Comparison of ENCODE assay signal across 1 cellular context in the genomic region with DNA sequence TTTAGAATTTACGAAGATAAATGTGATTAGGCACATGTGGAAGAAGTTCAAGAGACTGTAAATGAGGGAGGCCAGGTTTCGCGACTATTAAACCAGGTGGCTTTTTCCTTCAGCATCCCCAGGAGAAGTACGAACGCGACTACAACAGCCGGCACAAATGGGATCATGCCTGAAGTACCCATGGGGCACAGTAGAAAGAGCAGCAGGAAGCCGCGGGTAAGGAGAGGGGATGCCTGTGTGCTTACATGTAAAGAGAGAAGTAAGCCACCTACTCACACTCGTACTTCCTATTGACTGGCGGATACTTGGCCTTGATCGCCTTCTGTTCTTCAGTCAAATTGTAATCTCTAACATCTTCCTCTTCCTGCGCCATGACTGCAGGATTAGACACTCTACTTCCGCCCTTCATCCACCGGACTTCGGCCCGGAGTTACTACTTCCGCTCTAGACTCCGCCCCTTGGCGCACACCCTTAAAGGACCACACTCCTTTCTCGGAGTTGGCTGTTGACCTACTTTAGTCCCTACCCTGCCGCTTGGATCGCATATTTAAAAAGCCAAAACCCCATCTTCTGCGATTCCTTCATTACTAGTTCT.
A peak's percentile ranks its signal among the peaks of the same experiment; 100 is the strongest.
TF ChIP-seq lines count a peak whose summit lies in the region.

Gene ZBTB8OS, minus strand, starts transcription at position 394 of the 595 bp plus-strand sequence. Its CDS starts 21 bp downstream, at position 373.

TF ChIP-seq in HepG2, 621 proteins besides CTCF, POLR2A, EP300 and RAD21 (continued from another document and continues in another):
- TF ChIP-seq, protein P1, sequence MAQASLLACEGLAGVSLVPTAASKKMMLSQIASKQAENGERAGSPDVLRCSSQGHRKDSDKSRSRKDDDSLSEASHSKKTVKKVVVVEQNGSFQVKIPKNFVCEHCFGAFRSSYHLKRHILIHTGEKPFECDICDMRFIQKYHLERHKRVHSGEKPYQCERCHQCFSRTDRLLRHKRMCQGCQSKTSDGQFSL (CRISPR knock-in tag; IDR thresholded peaks at IDR 0.05), result no peak
- TF ChIP-seq ATF3 (CRISPR knock-in tag; IDR thresholded peaks at IDR 0.05) (no peak), SRSF9 (IDR thresholded peaks at IDR 0.05; ENCODE audit: borderline replicate concordance, insufficient read depth, low read depth, low read length, poor library complexity, severe bottlenecking) (no peak), KLF12 (CRISPR knock-in tag; IDR thresholded peaks at IDR 0.05; ENCODE audit: borderline replicate concordance) (peak; percentile 7; the same call in 1 of the 2 replicates), ZNF530 (CRISPR knock-in tag; IDR thresholded peaks at IDR 0.05; ENCODE audit: low read depth) (no peak), EED (CRISPR knock-in tag; IDR thresholded peaks at IDR 0.05) (no peak; the same call in 1 of the 2 replicates), ZC3H4 (CRISPR knock-in tag; IDR thresholded peaks at IDR 0.05; ENCODE audit: borderline replicate concordance) (peak; percentile 45; the same call in 1 of the 2 replicates), NRL (CRISPR knock-in tag; IDR thresholded peaks at IDR 0.05; ENCODE audit: borderline replicate concordance) (no peak), FOXA3 (CRISPR knock-in tag; IDR thresholded peaks at IDR 0.05) (peak; percentile 38), ZNF691 (CRISPR knock-in tag; IDR thresholded peaks at IDR 0.05; ENCODE audit: borderline replicate concordance, low read depth) (no peak), SALL2 (CRISPR knock-in tag; IDR thresholded peaks at IDR 0.05) (no peak), ZNF317 (CRISPR knock-in tag; IDR thresholded peaks at IDR 0.05) (no peak), POLR2G (IDR thresholded peaks at IDR 0.05; ENCODE audit: low read depth, low read length) (peak; percentile 76), SOX5 (CRISPR knock-in tag; IDR thresholded peaks at IDR 0.05; ENCODE audit: borderline replicate concordance) (no peak), ZNF788 (CRISPR knock-in tag; IDR thresholded peaks at IDR 0.05; ENCODE audit: borderline replicate concordance) (0 out of 2 replicates have a peak, but pooled peaks have one; percentile 8), ELF4 (CRISPR knock-in tag; IDR thresholded peaks at IDR 0.05; ENCODE audit: borderline replicate concordance) (peak; percentile 91), THAP11 (CRISPR knock-in tag; IDR thresholded peaks at IDR 0.05) (peak; percentile 83), ZMYM3 (CRISPR knock-in tag; IDR thresholded peaks at IDR 0.05) (peak; percentile 37; the same call in 1 of the 2 replicates), ZZZ3 (CRISPR knock-in tag; IDR thresholded peaks at IDR 0.05; ENCODE audit: borderline replicate concordance) (no peak), SKIL (CRISPR knock-in tag; IDR thresholded peaks at IDR 0.05; ENCODE audit: borderline replicate concordance) (no peak), ZNF652 (CRISPR knock-in tag; IDR thresholded peaks at IDR 0.05; ENCODE audit: borderline replicate concordance, low read depth) (peak; percentile 96), NR2F6 (IDR thresholded peaks at IDR 0.05) (no peak), NR2F6 (CRISPR knock-in tag; IDR thresholded peaks at IDR 0.05) (no peak), ERF (CRISPR knock-in tag; IDR thresholded peaks at IDR 0.05) (0 out of 2 replicates have a peak, but pooled peaks have one; percentile 10), MXD4 (CRISPR knock-in tag; IDR thresholded peaks at IDR 0.05) (peak; percentile 14; the same call in 1 of the 2 replicates), ATRX (CRISPR knock-in tag; IDR thresholded peaks at IDR 0.05; ENCODE audit: borderline replicate concordance) (no peak), KDM5A (IDR thresholded peaks at IDR 0.05; ENCODE audit: borderline replicate concordance, low read length) (peak; percentile 83), ZNF431 (CRISPR knock-in tag; IDR thresholded peaks at IDR 0.05; ENCODE audit: borderline replicate concordance, low read depth) (0 out of 2 replicates have a peak, but pooled peaks have one; percentile 50), ZUFSP (CRISPR knock-in tag; IDR thresholded peaks at IDR 0.05; ENCODE audit: borderline replicate concordance) (no peak)
- TF ChIP-seq, protein P2, sequence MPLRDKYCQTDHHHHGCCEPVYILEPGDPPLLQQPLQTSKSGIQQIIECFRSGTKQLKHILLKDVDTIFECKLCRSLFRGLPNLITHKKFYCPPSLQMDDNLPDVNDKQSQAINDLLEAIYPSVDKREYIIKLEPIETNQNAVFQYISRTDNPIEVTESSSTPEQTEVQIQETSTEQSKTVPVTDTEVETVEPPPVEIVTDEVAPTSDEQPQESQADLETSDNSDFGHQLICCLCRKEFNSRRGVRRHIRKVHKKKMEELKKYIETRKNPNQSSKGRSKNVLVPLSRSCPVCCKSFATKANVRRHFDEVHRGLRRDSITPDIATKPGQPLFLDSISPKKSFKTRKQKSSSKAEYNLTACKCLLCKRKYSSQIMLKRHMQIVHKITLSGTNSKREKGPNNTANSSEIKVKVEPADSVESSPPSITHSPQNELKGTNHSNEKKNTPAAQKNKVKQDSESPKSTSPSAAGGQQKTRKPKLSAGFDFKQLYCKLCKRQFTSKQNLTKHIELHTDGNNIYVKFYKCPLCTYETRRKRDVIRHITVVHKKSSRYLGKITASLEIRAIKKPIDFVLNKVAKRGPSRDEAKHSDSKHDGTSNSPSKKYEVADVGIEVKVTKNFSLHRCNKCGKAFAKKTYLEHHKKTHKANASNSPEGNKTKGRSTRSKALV (CRISPR knock-in tag; IDR thresholded peaks at IDR 0.05), result 0 out of 2 replicates have a peak, but pooled peaks have one; percentile 11
- TF ChIP-seq, protein P3, sequence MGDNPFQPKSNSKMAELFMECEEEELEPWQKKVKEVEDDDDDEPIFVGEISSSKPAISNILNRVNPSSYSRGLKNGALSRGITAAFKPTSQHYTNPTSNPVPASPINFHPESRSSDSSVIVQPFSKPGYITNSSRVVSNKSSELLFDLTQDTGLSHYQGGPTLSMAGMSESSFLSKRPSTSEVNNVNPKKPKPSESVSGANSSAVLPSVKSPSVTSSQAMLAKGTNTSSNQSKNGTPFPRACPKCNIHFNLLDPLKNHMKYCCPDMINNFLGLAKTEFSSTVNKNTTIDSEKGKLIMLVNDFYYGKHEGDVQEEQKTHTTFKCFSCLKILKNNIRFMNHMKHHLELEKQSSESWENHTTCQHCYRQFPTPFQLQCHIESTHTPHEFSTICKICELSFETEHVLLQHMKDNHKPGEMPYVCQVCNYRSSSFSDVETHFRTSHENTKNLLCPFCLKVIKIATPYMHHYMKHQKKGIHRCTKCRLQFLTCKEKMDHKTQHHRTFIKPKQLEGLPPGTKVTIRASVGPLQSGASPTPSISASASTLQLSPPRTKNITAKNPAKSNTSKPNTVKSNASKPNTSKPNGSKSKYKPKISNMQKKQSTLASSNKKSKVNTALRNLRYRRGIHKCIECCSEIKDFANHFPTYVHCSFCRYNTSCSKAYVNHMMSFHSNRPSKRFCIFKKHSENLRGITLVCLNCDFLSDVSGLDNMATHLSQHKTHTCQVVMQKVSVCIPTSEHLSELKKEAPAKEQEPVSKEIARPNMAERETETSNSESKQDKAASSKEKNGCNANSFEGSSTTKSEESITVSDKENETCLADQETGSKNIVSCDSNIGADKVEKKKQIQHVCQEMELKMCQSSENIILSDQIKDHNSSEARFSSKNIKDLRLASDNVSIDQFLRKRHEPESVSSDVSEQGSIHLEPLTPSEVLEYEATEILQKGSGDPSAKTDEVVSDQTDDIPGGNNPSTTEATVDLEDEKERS (CRISPR knock-in tag; IDR thresholded peaks at IDR 0.05), result peak; percentile 19; the same call in 1 of the 2 replicates
- TF ChIP-seq, protein P4, sequence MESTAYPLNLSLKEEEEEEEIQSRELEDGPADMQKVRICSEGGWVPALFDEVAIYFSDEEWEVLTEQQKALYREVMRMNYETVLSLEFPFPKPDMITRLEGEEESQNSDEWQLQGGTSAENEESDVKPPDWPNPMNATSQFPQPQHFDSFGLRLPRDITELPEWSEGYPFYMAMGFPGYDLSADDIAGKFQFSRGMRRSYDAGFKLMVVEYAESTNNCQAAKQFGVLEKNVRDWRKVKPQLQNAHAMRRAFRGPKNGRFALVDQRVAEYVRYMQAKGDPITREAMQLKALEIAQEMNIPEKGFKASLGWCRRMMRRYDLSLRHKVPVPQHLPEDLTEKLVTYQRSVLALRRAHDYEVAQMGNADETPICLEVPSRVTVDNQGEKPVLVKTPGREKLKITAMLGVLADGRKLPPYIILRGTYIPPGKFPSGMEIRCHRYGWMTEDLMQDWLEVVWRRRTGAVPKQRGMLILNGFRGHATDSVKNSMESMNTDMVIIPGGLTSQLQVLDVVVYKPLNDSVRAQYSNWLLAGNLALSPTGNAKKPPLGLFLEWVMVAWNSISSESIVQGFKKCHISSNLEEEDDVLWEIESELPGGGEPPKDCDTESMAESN (CRISPR knock-in tag; conservative IDR thresholded peaks at IDR 0.05), result peak; percentile 22; the same call in 1 of the 2 replicates
- TF ChIP-seq, protein P5, sequence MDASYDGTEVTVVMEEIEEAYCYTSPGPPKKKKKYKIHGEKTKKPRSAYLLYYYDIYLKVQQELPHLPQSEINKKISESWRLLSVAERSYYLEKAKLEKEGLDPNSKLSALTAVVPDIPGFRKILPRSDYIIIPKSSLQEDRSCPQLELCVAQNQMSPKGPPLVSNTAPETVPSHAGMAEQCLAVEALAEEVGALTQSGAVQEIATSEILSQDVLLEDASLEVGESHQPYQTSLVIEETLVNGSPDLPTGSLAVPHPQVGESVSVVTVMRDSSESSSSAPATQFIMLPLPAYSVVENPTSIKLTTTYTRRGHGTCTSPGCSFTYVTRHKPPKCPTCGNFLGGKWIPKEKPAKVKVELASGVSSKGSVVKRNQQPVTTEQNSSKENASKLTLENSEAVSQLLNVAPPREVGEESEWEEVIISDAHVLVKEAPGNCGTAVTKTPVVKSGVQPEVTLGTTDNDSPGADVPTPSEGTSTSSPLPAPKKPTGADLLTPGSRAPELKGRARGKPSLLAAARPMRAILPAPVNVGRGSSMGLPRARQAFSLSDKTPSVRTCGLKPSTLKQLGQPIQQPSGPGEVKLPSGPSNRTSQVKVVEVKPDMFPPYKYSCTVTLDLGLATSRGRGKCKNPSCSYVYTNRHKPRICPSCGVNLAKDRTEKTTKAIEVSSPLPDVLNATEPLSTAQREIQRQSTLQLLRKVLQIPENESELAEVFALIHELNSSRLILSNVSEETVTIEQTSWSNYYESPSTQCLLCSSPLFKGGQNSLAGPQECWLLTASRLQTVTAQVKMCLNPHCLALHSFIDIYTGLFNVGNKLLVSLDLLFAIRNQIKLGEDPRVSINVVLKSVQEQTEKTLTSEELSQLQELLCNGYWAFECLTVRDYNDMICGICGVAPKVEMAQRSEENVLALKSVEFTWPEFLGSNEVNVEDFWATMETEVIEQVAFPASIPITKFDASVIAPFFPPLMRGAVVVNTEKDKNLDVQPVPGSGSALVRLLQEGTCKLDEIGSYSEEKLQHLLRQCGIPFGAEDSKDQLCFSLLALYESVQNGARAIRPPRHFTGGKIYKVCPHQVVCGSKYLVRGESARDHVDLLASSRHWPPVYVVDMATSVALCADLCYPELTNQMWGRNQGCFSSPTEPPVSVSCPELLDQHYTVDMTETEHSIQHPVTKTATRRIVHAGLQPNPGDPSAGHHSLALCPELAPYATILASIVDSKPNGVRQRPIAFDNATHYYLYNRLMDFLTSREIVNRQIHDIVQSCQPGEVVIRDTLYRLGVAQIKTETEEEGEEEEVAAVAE (CRISPR knock-in tag; IDR thresholded peaks at IDR 0.05; ENCODE audit: borderline replicate concordance), result peak; percentile 3; the same call in 1 of the 2 replicates
